ENCODE assay signal across 17 cellular contexts in genomic region chr20:38559764-38560163, GRCh38. TPM values are rescaled to one million over a fixed set of nuclear protein-coding genes. Genes with fewer than 3 reads are reported as not detected.
"Had no signal": no experiment of that assay in that cellular context is flagged by ENCODE, and none has a peak within 500 bp of the region (broad histone marks: within the 10 kb centered on the region; RNA-seq: fewer than 3 reads in every experiment).

No MANE protein-coding gene starts in this region.

- H3K4me3 Mint-ChIP-seq: activated naive CD4-positive, alpha-beta T cell treated with anti-CD3 and anti-CD28 coated beads, Interleukin-2, amount 10 ng/mL, durations not matched to agents 7 days and 5 days; naive thymus-derived CD8-positive, alpha-beta T cell; stimulated activated naive CD8-positive, alpha-beta T cell treated with anti-CD3 and anti-CD28 coated beads, Interleukin-15, Interleukin-2, amounts not matched to agents 100 ng/mL and 50 ng/mL, for 24 hours had no signal

- H3K4me3 ChIP-seq: hepatocyte, mucosa of descending colon, pancreas, spleen, upper lobe of left lung had no signal

- DNase-seq: activated CD4-positive, CD25-positive, alpha-beta regulatory T cell treated with anti-CD3 and anti-CD28 coated beads, Interleukin-2, amount 50 U/mL, for 72 hours; activated naive CD4-positive, alpha-beta T cell treated with anti-CD3 and anti-CD28 coated beads, Interleukin-2, amount 10 ng/mL, durations not matched to agents 7 days and 5 days; activated T-cell treated with anti-CD3 and anti-CD28 coated beads, Interleukin-2, amount 50 U/mL, for 1 hour; mammary epithelial cell; mucosa of descending colon; naive thymus-derived CD8-positive, alpha-beta T cell; pancreas; spleen; T-helper 9 cell; upper lobe of left lung had no signal

- H3K9me3 Mint-ChIP-seq: activated naive CD4-positive, alpha-beta T cell treated with anti-CD3 and anti-CD28 coated beads, Interleukin-2, amount 10 ng/mL, durations not matched to agents 7 days and 5 days; naive thymus-derived CD8-positive, alpha-beta T cell; stimulated activated naive CD8-positive, alpha-beta T cell treated with anti-CD3 and anti-CD28 coated beads, Interleukin-15, Interleukin-2, amounts not matched to agents 100 ng/mL and 50 ng/mL, for 24 hours had no signal

- H3K27me3 Mint-ChIP-seq: activated naive CD4-positive, alpha-beta T cell treated with anti-CD3 and anti-CD28 coated beads, Interleukin-2, amount 10 ng/mL, durations not matched to agents 7 days and 5 days; naive thymus-derived CD8-positive, alpha-beta T cell; stimulated activated naive CD8-positive, alpha-beta T cell treated with anti-CD3 and anti-CD28 coated beads, Interleukin-15, Interleukin-2, amounts not matched to agents 100 ng/mL and 50 ng/mL, for 24 hours had no signal

- H3K4me1 Mint-ChIP-seq: activated naive CD4-positive, alpha-beta T cell treated with anti-CD3 and anti-CD28 coated beads, Interleukin-2, amount 10 ng/mL, durations not matched to agents 7 days and 5 days had no signal

- H3K27ac Mint-ChIP-seq: activated naive CD4-positive, alpha-beta T cell treated with anti-CD3 and anti-CD28 coated beads, Interleukin-2, amount 10 ng/mL, durations not matched to agents 7 days and 5 days; stimulated activated naive CD8-positive, alpha-beta T cell treated with anti-CD3 and anti-CD28 coated beads, Interleukin-15, Interleukin-2, amounts not matched to agents 100 ng/mL and 50 ng/mL, for 24 hours had no signal

- ATAC-seq: left lobe of liver; mucosa of descending colon; naive thymus-derived CD8-positive, alpha-beta T cell; pancreas; sciatic nerve had no signal

RNA-seq across cellular contexts. Expression of gene ADIG, which starts 21.2 kb away (rescaled TPM):
- total RNA-seq: dermis microvascular lymphatic vessel endothelial cell; glomerular endothelial cell; hepatocyte; left lobe of liver; mammary epithelial cell; mucosa of descending colon; naive thymus-derived CD8-positive, alpha-beta T cell; pancreas; sciatic nerve; spleen; temporal lobe had no signal

RNA-seq across cellular contexts. Expression of gene ARHGAP40, which starts 41.8 kb away (rescaled TPM):
- total RNA-seq: dermis microvascular lymphatic vessel endothelial cell; glomerular endothelial cell; left lobe of liver; mucosa of descending colon; naive thymus-derived CD8-positive, alpha-beta T cell; sciatic nerve; spleen; temporal lobe had no signal
